15 cellular contexts compared by ENCODE assay signal in the genomic region with DNA sequence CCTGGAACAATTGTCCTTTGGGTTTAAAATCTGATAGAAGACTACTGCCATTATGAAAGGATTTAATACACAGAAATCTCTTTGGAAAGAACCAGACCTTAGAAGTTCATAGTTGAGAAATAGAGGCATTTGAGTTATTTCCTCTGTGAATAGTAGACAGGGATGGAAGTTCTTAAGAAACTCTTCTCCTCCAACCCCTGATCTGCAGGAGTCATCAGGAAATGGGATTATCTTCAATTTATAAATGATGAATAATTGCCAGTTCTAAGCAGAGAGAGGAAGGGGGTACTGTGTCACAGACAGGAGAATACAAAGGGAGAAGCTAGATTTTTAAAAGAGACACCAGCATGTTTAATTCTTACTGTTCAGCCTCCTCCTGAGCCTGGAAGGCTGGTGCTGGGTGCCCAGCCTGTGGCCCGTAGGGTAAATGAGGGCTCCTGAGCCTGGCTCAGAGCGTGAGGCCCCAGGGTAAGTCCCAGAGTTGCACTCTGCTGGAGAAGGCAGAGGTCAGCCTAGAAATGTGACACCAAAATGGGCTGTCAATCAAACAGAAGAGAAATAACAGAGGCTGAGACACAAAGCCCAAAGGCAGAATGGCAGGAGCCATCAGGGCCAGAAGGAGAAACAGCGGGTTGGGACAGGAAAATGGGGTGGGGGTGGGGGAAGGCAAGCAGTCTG. TPM values are rescaled to one million over a fixed set of nuclear protein-coding genes. Genes with fewer than 3 reads are reported as not detected.
DNase-seq lines count a peak whose midpoint lies in the region; ATAC-seq and TF ChIP-seq lines count a peak whose summit lies in the region.
"Had no signal": no experiment of that assay in that cellular context is flagged by ENCODE, and none has a peak within 500 bp of the region (broad histone marks: within the 10 kb centered on the region; RNA-seq: fewer than 3 reads in every experiment).

No MANE protein-coding gene starts in this region.

- no peaks in the 10 kb centered on the region for H3K36me3 ChIP-seq in cardiac muscle cell
- no peaks in the 10 kb centered on the region for H3K36me3 ChIP-seq in heart right ventricle
- no peaks in the 10 kb centered on the region for H3K36me3 ChIP-seq in tibial nerve
- H3K36me3 ChIP-seq: upper lobe of right lung had no signal

- TF ChIP-seq CTCF in cardiac muscle cell (IDR thresholded peaks at IDR 0.05; ENCODE audit: low read depth, low read length) (no peak), heart right ventricle (IDR thresholded peaks at IDR 0.05) (no peak), coronary artery (IDR thresholded peaks at IDR 0.05) (no peak), nephron (IDR thresholded peaks at IDR 0.05; ENCODE audit: unreplicated experiment in 3 of 3) (no peak), tibial nerve (IDR thresholded peaks at IDR 0.05) (no peak)

- H3K4me3 ChIP-seq in cardiac muscle cell (no peak overlapping the region), heart right ventricle (no peak overlapping the region), coronary artery (peak overlapping the region; percentile 13), tibial nerve (no peak overlapping the region)
- H3K4me3 ChIP-seq: GM23338, upper lobe of right lung had no signal

- H3K27ac Mint-ChIP-seq in nephron, result peak overlapping the region; percentile 80 to 95 (median 89)
- H3K27ac Mint-ChIP-seq in activated naive CD4-positive, alpha-beta T cell treated with anti-CD3 and anti-CD28 coated beads, Interleukin-2, amount 50 U/mL, for 72 hours, result no peak overlapping the region
- H3K27ac Mint-ChIP-seq: CD4-positive, CD25-positive, alpha-beta regulatory T cell; GM23338 had no signal

- H3K4me1 ChIP-seq in cardiac muscle cell (ENCODE audit: low read depth), result peaks cover 22% of the 10 kb centered on the region
- peaks cover 0 to 23% (median 6%) of the 10 kb centered on the region in 9 donors for H3K4me1 ChIP-seq in heart right ventricle
- H3K4me1 ChIP-seq in tibial nerve, result peaks cover 0 to 25% (median 7%) of the 10 kb centered on the region in 4 donors
- H3K4me1 ChIP-seq: upper lobe of right lung had no signal

- TF ChIP-seq POLR2A in tibial nerve (IDR thresholded peaks at IDR 0.05), result no peak

- peaks cover 57% of the 10 kb centered on the region for H3K4me1 Mint-ChIP-seq in nephron
- H3K4me1 Mint-ChIP-seq: CD4-positive, CD25-positive, alpha-beta regulatory T cell had no signal

- DNase-seq in cardiac muscle cell (ENCODE audit: low read depth in 1 of 2, low spot score in 1 of 2) (peak; percentile 42 to 70), heart right ventricle (no peak), coronary artery (ENCODE audit: low spot score) (no peak), tibial nerve (ENCODE audit: low spot score in 2 of 2) (no peak), hepatic stellate cell (ENCODE audit: low spot score) (no peak)
- no peak for DNase-seq in activated naive CD4-positive, alpha-beta T cell treated with anti-CD3 and anti-CD28 coated beads, Interleukin-2, amount 50 U/mL, for 72 hours (ENCODE audit: low spot score in 2 of 2)
- DNase-seq: activated effector memory CD4-positive, alpha-beta T cell treated with Interleukin-2 at 50 U/mL for 16 hours; CD4-positive, CD25-positive, alpha-beta regulatory T cell; NCI-H187 treated with DMSO at 0.1 percent for 48 hours; occipital lobe; T-helper 2 cell; upper lobe of right lung had no signal

- H3K27me3 Mint-ChIP-seq in nephron (ENCODE audit: low read depth), result peaks cover 7% of the 10 kb centered on the region

- TF ChIP-seq EP300 in tibial nerve (IDR thresholded peaks at IDR 0.05), result no peak

- no peak for ATAC-seq in heart right ventricle
- no peak for ATAC-seq in HG03196 (IDR thresholded peaks at IDR 0.05; ENCODE audit: unreplicated experiment)
- ATAC-seq in activated naive CD4-positive, alpha-beta T cell treated with anti-CD3 and anti-CD28 coated beads, Interleukin-2, amount 50 U/mL, for 72 hours, result no peak
- ATAC-seq: GM23338, upper lobe of right lung had no signal

- intact Hi-C loops in heart right ventricle (cut with DNase I), result no loop called here

- H3K27me3 ChIP-seq in cardiac muscle cell (no peaks in the 10 kb centered on the region), heart right ventricle (no peaks in the 10 kb centered on the region), tibial nerve (no peaks in the 10 kb centered on the region)
- H3K27me3 ChIP-seq: upper lobe of right lung had no signal

- WGBS in heart right ventricle, 2 donors, result 80 to 86% methylated on average over 3 of the region's 3 CpGs
- 38 to 44% methylated on average over 3 of the region's 3 CpGs for whole genome bisulfite sequencing in tibial nerve, 2 donors

- no peak overlapping the region for H3K4me3 Mint-ChIP-seq in nephron
- H3K4me3 Mint-ChIP-seq: CD4-positive, CD25-positive, alpha-beta regulatory T cell; GM23338 had no signal

- H3K36me3 Mint-ChIP-seq in nephron (ENCODE audit: low read depth), result no peaks in the 10 kb centered on the region
- no peaks in the 10 kb centered on the region for H3K36me3 Mint-ChIP-seq in activated naive CD4-positive, alpha-beta T cell treated with anti-CD3 and anti-CD28 coated beads, Interleukin-2, amount 50 U/mL, for 72 hours
- H3K36me3 Mint-ChIP-seq: CD4-positive, CD25-positive, alpha-beta regulatory T cell had no signal

- H3K27ac ChIP-seq in cardiac muscle cell (peak overlapping the region; percentile 62), heart right ventricle (peak overlapping the region in 3 of 10 donors; percentile 7 to 28 (median 21)), coronary artery (peak overlapping the region; percentile 44 to 85), tibial nerve (peak overlapping the region in 3 of 4 donors; percentile 45 to 73 (median 49))
- H3K27ac ChIP-seq: upper lobe of right lung had no signal

- H3K9me3 ChIP-seq in cardiac muscle cell (ENCODE audit: low read depth) (no peaks in the 10 kb centered on the region), heart right ventricle (no peaks in the 10 kb centered on the region), tibial nerve (no peaks in the 10 kb centered on the region)
- H3K9me3 ChIP-seq: upper lobe of right lung had no signal

- no peaks in the 10 kb centered on the region for H3K9me3 Mint-ChIP-seq in nephron
- H3K9me3 Mint-ChIP-seq in activated naive CD4-positive, alpha-beta T cell treated with anti-CD3 and anti-CD28 coated beads, Interleukin-2, amount 50 U/mL, for 72 hours, result peaks cover 0 to 2% of the 10 kb centered on the region in 2 donors
- H3K9me3 Mint-ChIP-seq: CD4-positive, CD25-positive, alpha-beta regulatory T cell had no signal

RNA-seq across cellular contexts. Expression of a gene that starts 58.2 kb away (rescaled TPM):
- total RNA-seq in cardiac muscle cell, result 169 and 228 TPM in 2 replicates
- polyA plus RNA-seq in cardiac muscle cell, result 157 and 185 TPM in 2 replicates
- 100 to 1,000 TPM in 2 of 10 donors, 10 to 100 TPM in 8; 25.1 to 263 (median 41.5) TPM for total RNA-seq in heart right ventricle
- 100 to 1,000 TPM in 1 of 2 donors, 10 to 100 TPM in 1; 91.4 to 121 TPM for polyA plus RNA-seq in heart right ventricle
- 100 to 1,000 TPM; 155 to 328 (median 200) TPM for total RNA-seq in tibial nerve
- not detected for total RNA-seq in activated naive CD4-positive, alpha-beta T cell treated with anti-CD3 and anti-CD28 coated beads, Interleukin-2, amount 50 U/mL, for 72 hours
- total RNA-seq: CD4-positive, CD25-positive, alpha-beta regulatory T cell had no signal
- polyA plus RNA-seq: CD4-positive, CD25-positive, alpha-beta regulatory T cell had no signal

Comparison
In these comparisons a context has a peak if more than half of its experiments do, and no peak if none do; other contexts are left out.
1. DNase-seq: peak in cardiac muscle cell (2 of 2); none in heart right ventricle (0 of 2), coronary artery (single experiment), tibial nerve (0 of 2), activated naive CD4-positive, alpha-beta T cell treated with anti-CD3 and anti-CD28 coated beads, Interleukin-2, amount 50 U/mL, for 72 hours (0 of 2) and hepatic stellate cell (single experiment).
2. H3K27ac Mint-ChIP-seq: peak in nephron (3 of 3); none in activated naive CD4-positive, alpha-beta T cell treated with anti-CD3 and anti-CD28 coated beads, Interleukin-2, amount 50 U/mL, for 72 hours (0 of 2).
3. RNA of a gene that starts 58.2 kb away (total RNA-seq): 169 to 228 TPM in cardiac muscle cell, 155 to 328 TPM in tibial nerve and 25.1 to 263 TPM in heart right ventricle; not detected in activated naive CD4-positive, alpha-beta T cell treated with anti-CD3 and anti-CD28 coated beads, Interleukin-2, amount 50 U/mL, for 72 hours; every median in the first group is over 10 times any median in the second.